9 cellular contexts compared by ENCODE assay signal in genomic region chr2:9800975-9801723, GRCh38. TPM values are rescaled to one million over a fixed set of nuclear protein-coding genes. Genes with fewer than 3 reads are reported as not detected.
A peak's percentile ranks its signal among the peaks of the same experiment; 100 is the strongest.
DNase-seq lines count a peak whose midpoint lies in the region; ATAC-seq lines count a peak whose summit lies in the region.
"Had no signal": no experiment of that assay in that cellular context is flagged by ENCODE, and none has a peak within 500 bp of the region (broad histone marks: within the 10 kb centered on the region; RNA-seq: fewer than 3 reads in every experiment).

No MANE protein-coding gene starts in this region.

- no peak overlapping the region for H3K4me3 ChIP-seq in right cardiac atrium (ENCODE audit: low read length)

- ATAC-seq in activated CD4-positive, CD25-positive, alpha-beta regulatory T cell treated with anti-CD3 and anti-CD28 coated beads, Interleukin-2, amount 50 U/mL, for 24 hours = peak; percentile 54 to 64
- ATAC-seq in right cardiac atrium = peak; percentile 2 to 27
- ATAC-seq: naive thymus-derived CD8-positive, alpha-beta T cell had no signal

- WGBS in right cardiac atrium = 63% methylated on average over 25 of the region's 25 CpGs

- H3K27me3 ChIP-seq in right cardiac atrium (ENCODE audit: control insufficient read depth, insufficient read depth) = no peaks in the 10 kb centered on the region

- intact Hi-C loops in right cardiac atrium (cut with DNase I) = no loop called here

- peak overlapping the region; percentile 6 for H3K27ac ChIP-seq in right cardiac atrium (ENCODE audit: low read length)

- H3K4me1 ChIP-seq in right cardiac atrium (ENCODE audit: control insufficient read depth, insufficient read depth, low read length) = no peaks in the 10 kb centered on the region

- no peak for DNase-seq in activated CD4-positive, CD25-positive, alpha-beta regulatory T cell treated with anti-CD3 and anti-CD28 coated beads, Interleukin-2, amount 50 U/mL, for 72 hours
- DNase-seq in activated CD8-positive, alpha-beta memory T cell treated with anti-CD3 and anti-CD28 coated beads for 4 hours (ENCODE audit: low read depth in 2 of 2) = peak; percentile 24 to 25
- DNase-seq in right cardiac atrium = peak; percentile 54 to 76 (median 75)
- DNase-seq in stimulated activated CD8-positive, alpha-beta memory T cell treated with anti-CD3 and anti-CD28 coated beads, Interleukin-4, amount 100 ng/mL, for 48 hours = peak; percentile 65
- DNase-seq in cerebellar cortex (ENCODE audit: low spot score) = no peak
- no peak for DNase-seq in NCI-H2029 (lab: John Stamatoyannopoulos, UW)
- DNase-seq in dedifferentiated amniotic fluid mesenchymal stem cell (ENCODE audit: extremely low spot score) = no peak

- no peaks in the 10 kb centered on the region for H3K9me3 ChIP-seq in right cardiac atrium (ENCODE audit: control insufficient read depth, low read length)

RNA-seq across cellular contexts. Expression of gene TAF1B, which starts 42.1 kb away (rescaled TPM):
- 10 to 100 TPM in 1 of 4 donors, 1 to 10 TPM in 3; 7.7 to 12.4 (median 9.4) TPM for total RNA-seq in right cardiac atrium
- 2.9 TPM for polyA plus RNA-seq in right cardiac atrium

Comparison
In these comparisons a context has a peak if more than half of its experiments do, and no peak if none do; other contexts are left out.
1. DNase-seq: peak in activated CD8-positive, alpha-beta memory T cell treated with anti-CD3 and anti-CD28 coated beads for 4 hours (2 of 2), right cardiac atrium (3 of 3) and stimulated activated CD8-positive, alpha-beta memory T cell treated with anti-CD3 and anti-CD28 coated beads, Interleukin-4, amount 100 ng/mL, for 48 hours (single experiment); none in activated CD4-positive, CD25-positive, alpha-beta regulatory T cell treated with anti-CD3 and anti-CD28 coated beads, Interleukin-2, amount 50 U/mL, for 72 hours (single experiment), cerebellar cortex (single experiment), NCI-H2029 (single experiment) and dedifferentiated amniotic fluid mesenchymal stem cell (single experiment).